ENCODE assay signal across 10 cellular contexts in genomic region chr2:19801367-19802087, GRCh38.
DNase-seq lines count a peak whose midpoint lies in the region; ATAC-seq and TF ChIP-seq lines count a peak whose summit lies in the region.
"Had no signal": no experiment of that assay in that cellular context is flagged by ENCODE, and none has a peak within 500 bp of the region (broad histone marks: within the 10 kb centered on the region; RNA-seq: fewer than 3 reads in every experiment).

No MANE protein-coding gene starts in this region.

- no peaks in the 10 kb centered on the region for H3K9me3 Mint-ChIP-seq in nephron
- no peaks in the 10 kb centered on the region for H3K9me3 Mint-ChIP-seq in naive thymus-derived CD8-positive, alpha-beta T cell
- H3K9me3 Mint-ChIP-seq in stimulated activated memory B cell treated with anti-CD40 and anti-IgM and Interleukin-4, amounts not matched to agents 10 μg/mL and 1 μg/mL and 100 μg/mL, for 72 hours = peaks cover 2% of the 10 kb centered on the region

- H3K4me3 Mint-ChIP-seq in nephron = no peak overlapping the region
- H3K4me3 Mint-ChIP-seq in naive thymus-derived CD8-positive, alpha-beta T cell = no peak overlapping the region
- no peak overlapping the region for H3K4me3 Mint-ChIP-seq in stimulated activated memory B cell treated with anti-CD40 and anti-IgM and Interleukin-4, amounts not matched to agents 10 μg/mL and 1 μg/mL and 100 μg/mL, for 72 hours

- no peaks in the 10 kb centered on the region for H3K36me3 Mint-ChIP-seq in nephron (ENCODE audit: low read depth)
- H3K36me3 Mint-ChIP-seq in naive thymus-derived CD8-positive, alpha-beta T cell = no peaks in the 10 kb centered on the region
- H3K36me3 Mint-ChIP-seq in stimulated activated memory B cell treated with anti-CD40 and anti-IgM and Interleukin-4, amounts not matched to agents 10 μg/mL and 1 μg/mL and 100 μg/mL, for 72 hours = no peaks in the 10 kb centered on the region

- H3K4me1 Mint-ChIP-seq in nephron = peaks cover 16% of the 10 kb centered on the region
- no peaks in the 10 kb centered on the region for H3K4me1 Mint-ChIP-seq in naive thymus-derived CD8-positive, alpha-beta T cell
- H3K4me1 Mint-ChIP-seq in stimulated activated memory B cell treated with anti-CD40 and anti-IgM and Interleukin-4, amounts not matched to agents 10 μg/mL and 1 μg/mL and 100 μg/mL, for 72 hours = no peaks in the 10 kb centered on the region

- peaks cover 10% of the 10 kb centered on the region for H3K27me3 Mint-ChIP-seq in nephron (ENCODE audit: low read depth)
- peaks cover under 1 to 16% (median 7%) of the 10 kb centered on the region in 5 donors for H3K27me3 Mint-ChIP-seq in naive thymus-derived CD8-positive, alpha-beta T cell
- H3K27me3 Mint-ChIP-seq in stimulated activated memory B cell treated with anti-CD40 and anti-IgM and Interleukin-4, amounts not matched to agents 10 μg/mL and 1 μg/mL and 100 μg/mL, for 72 hours = peaks cover 9% of the 10 kb centered on the region

- H3K27ac ChIP-seq in epithelial cell of prostate = no peak overlapping the region

- POLR2A ChIA-PET in naive thymus-derived CD8-positive, alpha-beta T cell (lab: Charles Lee) = interaction anchor here (0.5 kb wide), 1 partner anchor 647 kb away, joined by 4 read pairs; no protein-coding TSS in a partner anchor

- peak; percentile 92 for DNase-seq in AG08396 (ENCODE audit: low spot score)
- DNase-seq in NCI-H460 (ENCODE audit: extremely low read depth, low read depth) = peak; percentile 43
- peak; percentile 76 for DNase-seq in epithelial cell of prostate (ENCODE audit: low read depth, low spot score)
- DNase-seq in naive thymus-derived CD8-positive, alpha-beta T cell = no peak
- DNase-seq: COR-L47, NCI-H1930 had no signal

- ATAC-seq in naive thymus-derived CD8-positive, alpha-beta T cell = no peak
- no peak for ATAC-seq in stimulated activated memory B cell treated with anti-CD40 and anti-IgM and Interleukin-4, amounts not matched to agents 10 μg/mL and 1 μg/mL and 100 μg/mL, for 72 hours
- ATAC-seq in HG03135 (IDR thresholded peaks at IDR 0.05; ENCODE audit: unreplicated experiment) (no peak), HG03521 (IDR thresholded peaks at IDR 0.05; ENCODE audit: unreplicated experiment) (no peak)

- no peak for TF ChIP-seq CTCF in nephron (IDR thresholded peaks at IDR 0.05; ENCODE audit: unreplicated experiment in 3 of 3)

- H3K27ac Mint-ChIP-seq in nephron = peak overlapping the region; percentile 91 to 98 (median 96)
- H3K27ac Mint-ChIP-seq in naive thymus-derived CD8-positive, alpha-beta T cell = no peak overlapping the region
- no peak overlapping the region for H3K27ac Mint-ChIP-seq in stimulated activated memory B cell treated with anti-CD40 and anti-IgM and Interleukin-4, amounts not matched to agents 10 μg/mL and 1 μg/mL and 100 μg/mL, for 72 hours

Comparison
In these comparisons a context has a peak if more than half of its experiments do, and no peak if none do; other contexts are left out.
1. DNase-seq: peak in AG08396 (single experiment), NCI-H460 (single experiment) and epithelial cell of prostate (single experiment); none in naive thymus-derived CD8-positive, alpha-beta T cell (0 of 10).
2. H3K27ac Mint-ChIP-seq: peak in nephron (3 of 3); none in naive thymus-derived CD8-positive, alpha-beta T cell (0 of 10) and stimulated activated memory B cell treated with anti-CD40 and anti-IgM and Interleukin-4, amounts not matched to agents 10 μg/mL and 1 μg/mL and 100 μg/mL, for 72 hours (single experiment).